Comparison of ENCODE assay signal across 9 cellular contexts in genomic region chr3:23113455-23114171, GRCh38.
A peak's percentile ranks its signal among the peaks of the same experiment; 100 is the strongest.
DNase-seq lines count a peak whose midpoint lies in the region; ATAC-seq lines count a peak whose summit lies in the region.
"Had no signal": no experiment of that assay in that cellular context is flagged by ENCODE, and none has a peak within 500 bp of the region (broad histone marks: within the 10 kb centered on the region; RNA-seq: fewer than 3 reads in every experiment).

No MANE protein-coding gene starts in this region.

- DNase-seq in GM03348 (ENCODE audit: low spot score) (peak; percentile 6), NOMO-1 (lab: John Stamatoyannopoulos, UW; ENCODE audit: unreplicated experiment in 2 of 2) (peak; percentile 71 to 97), epithelial cell of prostate (ENCODE audit: low read depth, low spot score) (peak; percentile 74), renal cortical epithelial cell (ENCODE audit: low read depth) (peak; percentile 42), NCI-H774 (lab: John Stamatoyannopoulos, UW) (no peak)
- DNase-seq: activated T-cell treated with anti-CD3 and anti-CD28 coated beads for 4 hours had no signal

- H3K27ac ChIP-seq in epithelial cell of prostate = peak overlapping the region; percentile 69

- ATAC-seq in GM21447 (IDR thresholded peaks at IDR 0.05; ENCODE audit: unreplicated experiment) (no peak), HG03045 (IDR thresholded peaks at IDR 0.05; ENCODE audit: unreplicated experiment) (no peak), GM21528 (IDR thresholded peaks at IDR 0.05; ENCODE audit: low FRiP score, unreplicated experiment) (no peak)
